1 cellular context compared by ENCODE assay signal in genomic region chr14:38867561-38868150, GRCh38.
TF ChIP-seq lines count a peak whose summit lies in the region.

No MANE protein-coding gene starts in this region.

TF ChIP-seq in HepG2, 621 proteins besides CTCF, POLR2A, EP300 and RAD21 (continued from another document):
- no peak for TF ChIP-seq PRDM15 (CRISPR knock-in tag; IDR thresholded peaks at IDR 0.05)
- TF ChIP-seq GFI1 (CRISPR knock-in tag; IDR thresholded peaks at IDR 0.05; ENCODE audit: borderline replicate concordance), result no peak
- no peak for TF ChIP-seq ZXDC (CRISPR knock-in tag; IDR thresholded peaks at IDR 0.05)
- TF ChIP-seq ZHX2 (IDR thresholded peaks at IDR 0.05; ENCODE audit: low read depth), result 0 out of 2 replicates have a peak, but pooled peaks have one; percentile 23
- no peak for TF ChIP-seq ZHX2 (CRISPR knock-in tag; IDR thresholded peaks at IDR 0.05; ENCODE audit: borderline replicate concordance)
- no peak for TF ChIP-seq MAZ (IDR thresholded peaks at IDR 0.05; ENCODE audit: borderline replicate concordance, low read depth, low read length)
- TF ChIP-seq MAZ (CRISPR knock-in tag; IDR thresholded peaks at IDR 0.05; ENCODE audit: low read depth), result no peak
- peak; percentile 56 for TF ChIP-seq ZNF574 (CRISPR knock-in tag; IDR thresholded peaks at IDR 0.05)
- no peak for TF ChIP-seq HOXA3 (CRISPR knock-in tag; IDR thresholded peaks at IDR 0.05)
- TF ChIP-seq YY1 (IDR thresholded peaks at IDR 0.05; ENCODE audit: insufficient read depth, insufficient replicate concordance, low read depth, low read length), result peak; percentile 43
- no peak for TF ChIP-seq SOX13 (IDR thresholded peaks at IDR 0.05)
- peak in 1 of 2 experiments; percentile 19; a peak in 1 of 4 replicates for TF ChIP-seq SOX13 (CRISPR knock-in tag; conservative IDR thresholded peaks at IDR 0.05 in 1 of 2, IDR thresholded peaks at IDR 0.05 in 1 of 2)
- no peak for TF ChIP-seq AKNA (CRISPR knock-in tag; IDR thresholded peaks at IDR 0.05; ENCODE audit: borderline replicate concordance)
- TF ChIP-seq ZBTB7B (CRISPR knock-in tag; IDR thresholded peaks at IDR 0.05), result 0 out of 2 replicates have a peak, but pooled peaks have one; percentile 56
- TF ChIP-seq ZNF12 (CRISPR knock-in tag; IDR thresholded peaks at IDR 0.05), result 0 out of 2 replicates have a peak, but pooled peaks have one; percentile 20
- TF ChIP-seq IKZF4 (CRISPR knock-in tag; IDR thresholded peaks at IDR 0.05; ENCODE audit: borderline replicate concordance, low read depth, not compliant biosample characterization), result no peak
- peak; percentile 42; the same call in 1 of the 2 replicates for TF ChIP-seq THAP11 (CRISPR knock-in tag; IDR thresholded peaks at IDR 0.05)
- 0 out of 2 replicates have a peak, but pooled peaks have one; percentile 58 for TF ChIP-seq ZNF567 (CRISPR knock-in tag; IDR thresholded peaks at IDR 0.05; ENCODE audit: borderline replicate concordance)
- TF ChIP-seq PLRG1 (conservative IDR thresholded peaks at IDR 0.05), result no peak
- TF ChIP-seq ESRRA (CRISPR knock-in tag; IDR thresholded peaks at IDR 0.05; ENCODE audit: low read depth), result no peak
- no peak for TF ChIP-seq ZNF414 (CRISPR knock-in tag; IDR thresholded peaks at IDR 0.05)
- TF ChIP-seq ZNF34 (CRISPR knock-in tag; IDR thresholded peaks at IDR 0.05; ENCODE audit: borderline replicate concordance), result no peak
- no peak for TF ChIP-seq POLR2G (IDR thresholded peaks at IDR 0.05; ENCODE audit: low read depth, low read length)
- TF ChIP-seq SRSF4 (IDR thresholded peaks at IDR 0.05; ENCODE audit: low read depth, low read length, poor library complexity, severe bottlenecking), result no peak
- no peak for TF ChIP-seq ZNF44 (CRISPR knock-in tag; IDR thresholded peaks at IDR 0.05)
- TF ChIP-seq ZNF629 (CRISPR knock-in tag; conservative IDR thresholded peaks at IDR 0.05), result no peak
- TF ChIP-seq HDAC2 (CRISPR knock-in tag; IDR thresholded peaks at IDR 0.05), result peak; percentile 60; the same call in 1 of the 2 replicates
- no peak for TF ChIP-seq HIVEP1 (CRISPR knock-in tag; IDR thresholded peaks at IDR 0.05)
- TF ChIP-seq ZFY (CRISPR knock-in tag; IDR thresholded peaks at IDR 0.05), result peak; percentile 49
TF ChIP-seq in HepG2: peak in this region for 93.
